Comparison of ENCODE assay signal across 30 cellular contexts in the genomic region with DNA sequence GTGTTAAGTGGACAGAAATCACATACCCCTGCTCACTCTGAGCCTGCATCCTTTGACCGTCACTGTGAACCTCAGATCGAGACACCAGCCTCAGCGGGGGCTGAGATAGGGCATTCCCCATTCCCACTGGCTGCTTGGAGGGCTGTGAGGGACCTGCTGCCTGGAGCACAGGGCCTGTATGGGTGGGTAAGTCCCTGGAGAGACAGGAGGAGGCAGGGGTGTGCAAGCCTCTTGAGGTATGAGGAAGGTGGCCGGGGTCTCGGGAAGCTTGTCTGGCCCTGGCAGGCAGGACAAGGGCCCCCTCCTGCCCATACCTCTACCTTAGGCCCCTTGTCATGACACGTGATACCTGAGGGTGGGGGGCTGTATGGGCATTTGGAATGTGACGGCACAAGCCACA.
"Had no signal": no experiment of that assay in that cellular context is flagged by ENCODE, and none has a peak within 500 bp of the region (broad histone marks: within the 10 kb centered on the region; RNA-seq: fewer than 3 reads in every experiment).

No MANE protein-coding gene starts in this region.

- DNase-seq: activated CD4-positive, alpha-beta T cell treated with anti-CD3 and anti-CD28 coated beads for 4 hours; activated CD4-positive, alpha-beta T cell treated with anti-CD3 and anti-CD28 coated beads, Interleukin-2, amount 50 U/mL, for 1 hour; activated CD4-positive, alpha-beta T cell treated with anti-CD3 and anti-CD28 coated beads, Interleukin-2, amount 50 U/mL, for 48 hours; activated CD4-positive, CD25-positive, alpha-beta regulatory T cell; activated CD4-positive, CD25-positive, alpha-beta regulatory T cell treated with anti-CD3 and anti-CD28 coated beads, Interleukin-2, amount 50 U/mL, for 72 hours; activated CD8-positive, alpha-beta memory T cell treated with anti-CD3 and anti-CD28 coated beads for 24 hours; activated CD8-positive, alpha-beta T cell treated with anti-CD3 and anti-CD28 coated beads for 36 hours; activated effector memory CD4-positive, alpha-beta T cell treated with Interleukin-2 at 50 U/mL for 16 hours; activated gamma-delta T cell treated with Interleukin-2 at 50 U/mL for 16 hours; activated naive CD4-positive, alpha-beta T cell treated with anti-CD3 and anti-CD28 coated beads, Interleukin-2, amount 50 U/mL, for 16 hours; activated naive CD4-positive, alpha-beta T cell treated with Interleukin-2 at 50 U/mL for 16 hours; activated T-cell treated with anti-CD3 and anti-CD28 coated beads, Interleukin-2, amount 50 U/mL, for 4 hours; amniotic stem cell; anterior cingulate cortex; brain microvascular endothelial cell; dorsolateral prefrontal cortex; effector memory CD4-positive, alpha-beta T cell; erythroblast; esophagus squamous epithelium; head of caudate nucleus; T-helper 1 cell; T-helper 17 cell; T1000; WERI-Rb-1 had no signal

- H3K9me3 Mint-ChIP-seq: activated CD8-positive, alpha-beta T cell treated with anti-CD3 and anti-CD28 coated beads for 36 hours; activated T-cell treated with anti-CD3 and anti-CD28 coated beads, Interleukin-2, amount 50 U/mL, for 4 hours; central memory CD8-positive, alpha-beta T cell; dendritic cell treated with granulocyte-macrophage colony-stimulating factor and Interleukin-4, amounts not matched to agents 40 ng/mL and 50 ng/mL, for 4 days; T-helper 2 cell treated with Interferon-gamma antibody and Interleukin-4, amounts not matched to agents 5 μg/mL and 100 μg/mL, for 36 hours had no signal

- H3K27ac ChIP-seq: brain microvascular endothelial cell, coronary artery, dorsolateral prefrontal cortex, esophagus squamous epithelium, WERI-Rb-1 had no signal

- H3K4me3 Mint-ChIP-seq: activated CD8-positive, alpha-beta T cell treated with anti-CD3 and anti-CD28 coated beads for 36 hours; activated naive CD8-positive, alpha-beta T cell; activated T-cell treated with anti-CD3 and anti-CD28 coated beads, Interleukin-2, amount 50 U/mL, for 4 hours; activated T-helper 17 cell treated with anti-CD3 and anti-CD28 coated beads, Interleukin-2, amount 50 U/mL, for 72 hours; central memory CD8-positive, alpha-beta T cell; dendritic cell treated with granulocyte-macrophage colony-stimulating factor and Interleukin-4, amounts not matched to agents 40 ng/mL and 50 ng/mL, for 4 days; T-helper 17 cell; T-helper 2 cell treated with Interferon-gamma antibody and Interleukin-4, amounts not matched to agents 5 μg/mL and 100 μg/mL, for 36 hours had no signal

- H3K4me1 ChIP-seq: esophagus squamous epithelium had no signal

- H3K27ac Mint-ChIP-seq: activated CD8-positive, alpha-beta T cell treated with anti-CD3 and anti-CD28 coated beads for 36 hours; activated naive CD8-positive, alpha-beta T cell; activated T-helper 17 cell treated with anti-CD3 and anti-CD28 coated beads, Interleukin-2, amount 50 U/mL, for 72 hours; dendritic cell treated with granulocyte-macrophage colony-stimulating factor and Interleukin-4, amounts not matched to agents 40 ng/mL and 50 ng/mL, for 4 days; T-helper 17 cell; T-helper 2 cell treated with Interferon-gamma antibody and Interleukin-4, amounts not matched to agents 5 μg/mL and 100 μg/mL, for 36 hours had no signal

- H3K9me3 ChIP-seq: esophagus squamous epithelium had no signal

- H3K27me3 Mint-ChIP-seq: activated CD8-positive, alpha-beta T cell treated with anti-CD3 and anti-CD28 coated beads for 36 hours; activated naive CD8-positive, alpha-beta T cell; activated T-helper 17 cell treated with anti-CD3 and anti-CD28 coated beads, Interleukin-2, amount 50 U/mL, for 72 hours; central memory CD8-positive, alpha-beta T cell; dendritic cell treated with granulocyte-macrophage colony-stimulating factor and Interleukin-4, amounts not matched to agents 40 ng/mL and 50 ng/mL, for 4 days; T-helper 17 cell had no signal

- H3K4me3 ChIP-seq: coronary artery, dorsolateral prefrontal cortex, esophagus squamous epithelium had no signal

- H3K4me1 Mint-ChIP-seq: activated T-helper 17 cell treated with anti-CD3 and anti-CD28 coated beads, Interleukin-2, amount 50 U/mL, for 72 hours had no signal

- H3K36me3 ChIP-seq: brain microvascular endothelial cell, esophagus squamous epithelium, WERI-Rb-1 had no signal

- H3K27me3 ChIP-seq: brain microvascular endothelial cell, dorsolateral prefrontal cortex, esophagus squamous epithelium had no signal
